Comparison of ENCODE assay signal across 11 cellular contexts in the genomic region with DNA sequence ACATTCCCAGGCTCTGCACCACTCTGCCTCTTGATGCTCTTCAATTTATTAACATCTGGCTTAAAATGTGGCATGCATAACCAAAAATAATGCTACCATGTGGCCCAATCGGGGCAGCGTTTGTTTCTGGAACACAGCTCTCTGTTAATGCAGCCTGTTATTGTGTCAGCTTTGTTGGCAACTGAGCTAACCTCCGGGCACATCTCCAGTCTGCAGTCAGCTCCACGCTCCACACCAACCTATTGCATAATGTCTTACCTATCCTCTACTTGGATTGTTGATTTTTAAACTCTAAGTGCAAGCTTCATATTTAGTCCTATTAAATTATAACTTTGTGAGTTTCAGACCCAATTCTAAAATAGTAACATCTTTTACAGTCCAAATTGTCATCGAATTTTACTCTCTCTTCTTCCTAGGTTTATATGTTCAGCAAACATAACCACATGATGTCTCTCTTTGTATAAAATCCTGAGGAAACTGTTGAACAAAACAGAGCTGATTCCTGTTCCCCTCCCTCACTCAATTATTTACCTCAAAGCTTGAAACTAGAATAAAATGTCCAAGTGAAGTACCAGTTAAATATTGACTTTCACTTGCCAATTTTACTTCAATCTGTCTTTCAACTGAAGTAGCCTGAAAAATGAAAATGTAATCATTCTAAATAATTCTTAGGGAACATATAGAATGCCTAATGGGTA.
A peak's percentile ranks its signal among the peaks of the same experiment; 100 is the strongest.
DNase-seq lines count a peak whose midpoint lies in the region; TF ChIP-seq lines count a peak whose summit lies in the region.
"Had no signal": no experiment of that assay in that cellular context is flagged by ENCODE, and none has a peak within 500 bp of the region (broad histone marks: within the 10 kb centered on the region; RNA-seq: fewer than 3 reads in every experiment).

No MANE protein-coding gene starts in this region.

- H3K27ac ChIP-seq in osteoblast (ENCODE audit: low read depth, low read length): no peak overlapping the region

- no peaks in the 10 kb centered on the region for H3K36me3 ChIP-seq in osteoblast (ENCODE audit: insufficient read depth, low read length)

- H3K27me3 ChIP-seq in osteoblast (ENCODE audit: insufficient read depth, low read length): no peaks in the 10 kb centered on the region

- H3K4me1 ChIP-seq in osteoblast (ENCODE audit: insufficient read depth, low read length): peaks cover 20% of the 10 kb centered on the region

- no peaks in the 10 kb centered on the region for H4K20me1 ChIP-seq in osteoblast (ENCODE audit: insufficient read depth, low read length)

- peak; percentile 52 for DNase-seq in DMS53 (lab: John Stamatoyannopoulos, UW)
- peak; percentile 13 for DNase-seq in NCI-H2227 (lab: John Stamatoyannopoulos, UW; ENCODE audit: unreplicated experiment)
- peak; percentile 95 for DNase-seq in fibroblast of gingiva (ENCODE audit: low read depth)
- no peak for DNase-seq in osteoblast (ENCODE audit: insufficient read length, low spot score, missing footprints)
- DNase-seq in activated CD4-positive, alpha-beta T cell treated with anti-CD3 and anti-CD28 coated beads for 1 hour: no peak
- DNase-seq in GOT3 (lab: John Stamatoyannopoulos, UW): no peak
- no peak for DNase-seq in T-helper 2 cell
- DNase-seq in OCI-M2 (lab: John Stamatoyannopoulos, UW; ENCODE audit: unreplicated experiment): no peak
- DNase-seq: activated naive CD8-positive, alpha-beta T cell treated with anti-CD3 and anti-CD28 coated beads, Interleukin-2, amount 10 ng/mL, durations not matched to agents 7 days and 5 days; MM.1S had no signal

- no peaks in the 10 kb centered on the region for H3K79me2 ChIP-seq in osteoblast (ENCODE audit: insufficient read depth, low read length)

- no peaks in the 10 kb centered on the region for H3K9me3 ChIP-seq in osteoblast (ENCODE audit: low read depth, low read length)

- TF ChIP-seq CTCF in osteoblast (IDR thresholded peaks at IDR 0.05; ENCODE audit: extremely low read depth, low read depth, low read length): no peak

- peak overlapping the region; percentile 65 for H3K4me2 ChIP-seq in osteoblast (ENCODE audit: insufficient read depth, low read length)

- H3K4me3 ChIP-seq in osteoblast (ENCODE audit: insufficient read depth, low read length): no peak overlapping the region
- H3K4me3 ChIP-seq: GM12878 had no signal

- peak overlapping the region; percentile 41 for H2AFZ ChIP-seq in osteoblast (ENCODE audit: low read length)

Comparison
In these comparisons a context has a peak if more than half of its experiments do, and no peak if none do; other contexts are left out.
1. DNase-seq: peak in DMS53 (single experiment), NCI-H2227 (single experiment) and fibroblast of gingiva (single experiment); none in osteoblast (single experiment), activated CD4-positive, alpha-beta T cell treated with anti-CD3 and anti-CD28 coated beads for 1 hour (single experiment), GOT3 (single experiment), T-helper 2 cell (0 of 5) and OCI-M2 (single experiment).